In the genomic region with DNA sequence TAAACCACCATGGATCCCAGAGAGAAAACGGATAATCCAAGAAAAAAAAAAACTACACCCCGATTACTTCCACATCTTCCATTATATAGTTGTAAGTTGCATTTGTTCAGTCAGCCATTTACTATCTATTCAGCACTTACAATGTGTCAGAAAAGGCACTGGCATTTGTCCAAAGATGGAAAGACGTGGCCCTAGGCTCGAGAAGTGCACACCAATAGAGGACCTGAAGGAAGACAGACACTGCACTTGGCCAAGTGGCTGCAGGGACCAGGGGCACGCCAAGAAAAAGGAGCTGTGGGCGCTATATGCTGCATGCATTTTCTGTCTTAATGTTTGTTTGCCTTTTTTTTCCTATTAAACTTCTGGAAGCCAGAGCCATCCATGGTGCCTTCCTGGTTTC, we compare ENCODE assay signal across 17 cellular contexts.
"Had no signal": no experiment of that assay in that cellular context is flagged by ENCODE, and none has a peak within 500 bp of the region (broad histone marks: within the 10 kb centered on the region; RNA-seq: fewer than 3 reads in every experiment).

No MANE protein-coding gene starts in this region.

- H3K27me3 ChIP-seq: right atrium auricular region, tibial artery, vagina had no signal

- H3K27ac ChIP-seq: coronary artery, lower lobe of right lung, right atrium auricular region had no signal

- H3K36me3 ChIP-seq: lower lobe of right lung, right atrium auricular region, tibial artery, vagina had no signal

- DNase-seq: activated CD4-positive, alpha-beta memory T cell treated with anti-CD3 and anti-CD28 coated beads, Interleukin-2, amount 10 ng/mL, durations not matched to agents 7 days and 5 days; activated CD8-positive, alpha-beta memory T cell treated with anti-CD3 and anti-CD28 coated beads, Interleukin-2, amount 50 U/mL, for 48 hours; activated naive CD4-positive, alpha-beta T cell; activated naive CD8-positive, alpha-beta T cell treated with anti-CD3 and anti-CD28 coated beads, Interleukin-2, amount 50 U/mL, for 24 hours; caudate nucleus; effector CD4-positive, alpha-beta T cell; hypothalamus; left cardiac atrium; lower lobe of right lung; naive B cell; T-helper 9 cell; tibial artery had no signal

- H3K9me3 ChIP-seq: lower lobe of right lung, right atrium auricular region, tibial artery, vagina had no signal

- H3K4me3 ChIP-seq: coronary artery, lower lobe of right lung, right atrium auricular region, skin epidermis, tibial artery, vagina had no signal

- ATAC-seq: activated naive CD8-positive, alpha-beta T cell treated with anti-CD3 and anti-CD28 coated beads, Interleukin-2, amount 50 U/mL, for 24 hours; left cardiac atrium; lower lobe of right lung; stimulated activated effector memory CD8-positive, alpha-beta T cell treated with anti-CD3 and anti-CD28 coated beads, Interleukin-12 subunit alpha, Interleukin-12 subunit beta, amount 100 ng/mL, for 72 hours had no signal
